In the genomic region with DNA sequence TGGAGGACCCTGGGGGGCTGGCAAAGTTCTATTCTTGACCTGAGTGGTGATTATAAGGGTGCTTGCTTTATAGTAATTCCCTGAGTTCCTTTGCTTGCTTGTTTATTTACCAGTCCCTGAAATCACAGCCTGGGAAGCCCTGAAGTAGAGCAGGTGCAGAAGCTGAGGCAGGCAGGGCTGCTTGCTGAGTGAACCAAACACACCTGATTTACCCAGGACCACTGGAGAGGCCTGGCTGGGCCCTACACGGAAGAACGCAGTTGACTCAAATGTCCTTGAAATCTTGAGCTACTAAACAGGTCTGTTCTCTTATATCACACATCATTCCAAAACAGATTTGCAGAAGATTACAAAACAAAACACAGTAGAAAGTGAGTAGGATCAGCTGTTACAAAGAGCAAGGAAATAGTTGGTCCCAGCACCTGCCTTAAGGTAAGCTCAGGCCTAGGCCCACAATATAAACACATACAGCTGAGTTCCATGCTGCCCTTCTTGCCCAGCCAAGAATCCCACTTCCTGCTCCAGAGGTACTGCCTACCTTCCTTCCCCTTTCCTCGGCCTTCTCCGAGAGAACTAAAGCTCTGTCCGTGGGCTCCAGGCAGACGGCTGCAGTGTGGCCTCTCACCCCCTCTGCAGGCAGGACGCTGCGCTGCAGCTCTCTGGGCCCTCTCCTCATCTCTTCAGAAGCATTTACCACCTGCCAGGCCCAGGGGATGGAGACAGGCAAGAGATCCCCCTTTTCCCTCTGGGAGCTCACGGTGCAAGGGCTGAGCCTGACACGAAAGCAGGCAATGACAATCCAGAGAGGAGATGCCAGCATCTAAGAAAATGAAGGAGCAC, we compare ENCODE assay signal across 1 cellular context.
A peak's percentile ranks its signal among the peaks of the same experiment; 100 is the strongest.
TF ChIP-seq lines count a peak whose summit lies in the region.

No MANE protein-coding gene starts in this region.

TF ChIP-seq in HEK293, 187 proteins besides CTCF, POLR2A, EP300 and RAD21 (continued from another document):
- TF ChIP-seq ZNF654 (tag by site-specific recombination; IDR thresholded peaks at IDR 0.05; ENCODE audit: low read depth), result peak; percentile 54
- TF ChIP-seq, protein P1, sequence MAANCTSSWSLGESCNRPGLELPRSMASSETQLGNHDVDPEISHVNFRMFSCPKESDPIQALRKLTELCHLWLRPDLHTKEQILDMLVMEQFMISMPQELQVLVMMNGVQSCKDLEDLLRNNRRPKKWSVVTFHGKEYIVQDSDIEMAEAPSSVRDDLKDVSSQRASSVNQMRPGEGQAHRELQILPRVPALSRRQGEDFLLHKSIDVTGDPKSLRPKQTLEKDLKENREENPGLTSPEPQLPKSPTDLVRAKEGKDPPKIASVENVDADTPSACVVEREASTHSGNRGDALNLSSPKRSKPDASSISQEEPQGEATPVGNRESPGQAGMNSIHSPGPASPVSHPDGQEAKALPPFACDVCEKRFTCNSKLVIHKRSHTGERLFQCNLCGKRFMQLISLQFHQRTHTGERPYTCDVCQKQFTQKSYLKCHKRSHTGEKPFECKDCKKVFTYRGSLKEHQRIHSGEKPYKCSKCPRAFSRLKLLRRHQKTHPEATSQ (tag by site-specific recombination; IDR thresholded peaks at IDR 0.05), result no peak
- 0 out of 2 replicates have a peak, but pooled peaks have one; percentile 49 for TF ChIP-seq IKZF3 (tag by site-specific recombination; IDR thresholded peaks at IDR 0.05)
- no peak for TF ChIP-seq ZXDB (tag by site-specific recombination; IDR thresholded peaks at IDR 0.05)
- TF ChIP-seq ZNF701 (tag by site-specific recombination; IDR thresholded peaks at IDR 0.05), result no peak
- no peak for TF ChIP-seq HOXC10 (CRISPR knock-in tag; IDR thresholded peaks at IDR 0.05)
- TF ChIP-seq ZNF677 (tag by site-specific recombination; IDR thresholded peaks at IDR 0.05), result no peak
- TF ChIP-seq ZNF48 (tag by site-specific recombination; IDR thresholded peaks at IDR 0.05), result no peak
- TF ChIP-seq, protein P2, sequence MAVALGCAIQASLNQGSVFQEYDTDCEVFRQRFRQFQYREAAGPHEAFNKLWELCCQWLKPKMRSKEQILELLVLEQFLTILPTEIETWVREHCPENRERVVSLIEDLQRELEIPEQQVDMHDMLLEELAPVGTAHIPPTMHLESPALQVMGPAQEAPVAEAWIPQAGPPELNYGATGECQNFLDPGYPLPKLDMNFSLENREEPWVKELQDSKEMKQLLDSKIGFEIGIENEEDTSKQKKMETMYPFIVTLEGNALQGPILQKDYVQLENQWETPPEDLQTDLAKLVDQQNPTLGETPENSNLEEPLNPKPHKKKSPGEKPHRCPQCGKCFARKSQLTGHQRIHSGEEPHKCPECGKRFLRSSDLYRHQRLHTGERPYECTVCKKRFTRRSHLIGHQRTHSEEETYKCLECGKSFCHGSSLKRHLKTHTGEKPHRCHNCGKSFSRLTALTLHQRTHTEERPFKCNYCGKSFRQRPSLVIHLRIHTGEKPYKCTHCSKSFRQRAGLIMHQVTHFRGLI (tag by site-specific recombination; IDR thresholded peaks at IDR 0.05), result no peak
- 0 out of 2 replicates have a peak, but pooled peaks have one; percentile 21 for TF ChIP-seq WT1 (tag by site-specific recombination; IDR thresholded peaks at IDR 0.05)
- no peak for TF ChIP-seq ZNF776 (tag by site-specific recombination; IDR thresholded peaks at IDR 0.05; ENCODE audit: borderline replicate concordance)
- TF ChIP-seq, protein P3, sequence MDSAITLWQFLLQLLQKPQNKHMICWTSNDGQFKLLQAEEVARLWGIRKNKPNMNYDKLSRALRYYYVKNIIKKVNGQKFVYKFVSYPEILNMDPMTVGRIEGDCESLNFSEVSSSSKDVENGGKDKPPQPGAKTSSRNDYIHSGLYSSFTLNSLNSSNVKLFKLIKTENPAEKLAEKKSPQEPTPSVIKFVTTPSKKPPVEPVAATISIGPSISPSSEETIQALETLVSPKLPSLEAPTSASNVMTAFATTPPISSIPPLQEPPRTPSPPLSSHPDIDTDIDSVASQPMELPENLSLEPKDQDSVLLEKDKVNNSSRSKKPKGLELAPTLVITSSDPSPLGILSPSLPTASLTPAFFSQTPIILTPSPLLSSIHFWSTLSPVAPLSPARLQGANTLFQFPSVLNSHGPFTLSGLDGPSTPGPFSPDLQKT (IDR thresholded peaks at IDR 0.05; ENCODE audit: borderline replicate concordance, low read depth, low read length), result no peak
- TF ChIP-seq, protein P4, sequence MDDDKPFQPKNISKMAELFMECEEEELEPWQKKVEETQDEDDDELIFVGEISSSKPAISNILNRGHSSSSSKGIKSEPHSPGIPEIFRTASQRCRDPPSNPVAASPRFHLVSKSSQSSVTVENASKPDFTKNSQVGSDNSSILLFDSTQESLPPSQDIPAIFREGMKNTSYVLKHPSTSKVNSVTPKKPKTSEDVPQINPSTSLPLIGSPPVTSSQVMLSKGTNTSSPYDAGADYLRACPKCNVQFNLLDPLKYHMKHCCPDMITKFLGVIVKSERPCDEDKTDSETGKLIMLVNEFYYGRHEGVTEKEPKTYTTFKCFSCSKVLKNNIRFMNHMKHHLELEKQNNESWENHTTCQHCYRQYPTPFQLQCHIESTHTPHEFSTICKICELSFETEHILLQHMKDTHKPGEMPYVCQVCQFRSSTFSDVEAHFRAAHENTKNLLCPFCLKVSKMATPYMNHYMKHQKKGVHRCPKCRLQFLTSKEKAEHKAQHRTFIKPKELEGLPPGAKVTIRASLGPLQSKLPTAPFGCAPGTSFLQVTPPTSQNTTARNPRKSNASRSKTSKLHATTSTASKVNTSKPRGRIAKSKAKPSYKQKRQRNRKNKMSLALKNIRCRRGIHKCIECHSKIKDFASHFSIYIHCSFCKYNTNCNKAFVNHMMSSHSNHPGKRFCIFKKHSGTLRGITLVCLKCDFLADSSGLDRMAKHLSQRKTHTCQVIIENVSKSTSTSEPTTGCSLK (tag by site-specific recombination; IDR thresholded peaks at IDR 0.05), result no peak
- TF ChIP-seq ZNF837 (tag by site-specific recombination; IDR thresholded peaks at IDR 0.05), result no peak
- no peak for TF ChIP-seq ZNF501 (tag by site-specific recombination; IDR thresholded peaks at IDR 0.05)
- TF ChIP-seq SALL2 (tag by site-specific recombination; IDR thresholded peaks at IDR 0.05; ENCODE audit: borderline replicate concordance), result no peak
- TF ChIP-seq, protein P5, sequence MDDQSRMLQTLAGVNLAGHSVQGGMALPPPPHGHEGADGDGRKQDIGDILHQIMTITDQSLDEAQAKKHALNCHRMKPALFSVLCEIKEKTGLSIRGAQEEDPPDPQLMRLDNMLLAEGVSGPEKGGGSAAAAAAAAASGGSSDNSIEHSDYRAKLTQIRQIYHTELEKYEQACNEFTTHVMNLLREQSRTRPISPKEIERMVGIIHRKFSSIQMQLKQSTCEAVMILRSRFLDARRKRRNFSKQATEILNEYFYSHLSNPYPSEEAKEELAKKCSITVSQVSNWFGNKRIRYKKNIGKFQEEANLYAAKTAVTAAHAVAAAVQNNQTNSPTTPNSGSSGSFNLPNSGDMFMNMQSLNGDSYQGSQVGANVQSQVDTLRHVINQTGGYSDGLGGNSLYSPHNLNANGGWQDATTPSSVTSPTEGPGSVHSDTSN (CRISPR knock-in tag; IDR thresholded peaks at IDR 0.05), result no peak
- TF ChIP-seq, protein P6, sequence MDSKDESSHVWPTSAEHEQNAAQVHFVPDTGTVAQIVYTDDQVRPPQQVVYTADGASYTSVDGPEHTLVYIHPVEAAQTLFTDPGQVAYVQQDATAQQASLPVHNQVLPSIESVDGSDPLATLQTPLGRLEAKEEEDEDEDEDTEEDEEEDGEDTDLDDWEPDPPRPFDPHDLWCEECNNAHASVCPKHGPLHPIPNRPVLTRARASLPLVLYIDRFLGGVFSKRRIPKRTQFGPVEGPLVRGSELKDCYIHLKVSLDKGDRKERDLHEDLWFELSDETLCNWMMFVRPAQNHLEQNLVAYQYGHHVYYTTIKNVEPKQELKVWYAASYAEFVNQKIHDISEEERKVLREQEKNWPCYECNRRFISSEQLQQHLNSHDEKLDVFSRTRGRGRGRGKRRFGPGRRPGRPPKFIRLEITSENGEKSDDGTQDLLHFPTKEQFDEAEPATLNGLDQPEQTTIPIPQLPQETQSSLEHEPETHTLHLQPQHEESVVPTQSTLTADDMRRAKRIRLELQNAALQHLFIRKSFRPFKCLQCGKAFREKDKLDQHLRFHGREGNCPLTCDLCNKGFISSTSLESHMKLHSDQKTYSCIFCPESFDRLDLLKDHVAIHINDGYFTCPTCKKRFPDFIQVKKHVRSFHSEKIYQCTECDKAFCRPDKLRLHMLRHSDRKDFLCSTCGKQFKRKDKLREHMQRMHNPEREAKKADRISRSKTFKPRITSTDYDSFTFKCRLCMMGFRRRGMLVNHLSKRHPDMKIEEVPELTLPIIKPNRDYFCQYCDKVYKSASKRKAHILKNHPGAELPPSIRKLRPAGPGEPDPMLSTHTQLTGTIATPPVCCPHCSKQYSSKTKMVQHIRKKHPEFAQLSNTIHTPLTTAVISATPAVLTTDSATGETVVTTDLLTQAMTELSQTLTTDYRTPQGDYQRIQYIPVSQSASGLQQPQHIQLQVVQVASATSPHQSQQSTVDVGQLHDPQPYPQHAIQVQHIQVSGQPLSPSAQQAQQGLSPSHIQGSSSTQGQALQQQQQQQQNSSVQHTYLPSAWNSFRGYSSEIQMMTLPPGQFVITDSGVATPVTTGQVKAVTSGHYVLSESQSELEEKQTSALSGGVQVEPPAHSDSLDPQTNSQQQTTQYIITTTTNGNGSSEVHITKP (tag by site-specific recombination; IDR thresholded peaks at IDR 0.05), result no peak
- TF ChIP-seq ZNF596 (tag by site-specific recombination; IDR thresholded peaks at IDR 0.05), result no peak
- no peak for TF ChIP-seq ZNF211 (tag by site-specific recombination; IDR thresholded peaks at IDR 0.05; ENCODE audit: low read depth)
- TF ChIP-seq ZNF423 (tag by site-specific recombination; IDR thresholded peaks at IDR 0.05), result no peak
- TF ChIP-seq ZNF555 (tag by site-specific recombination; conservative IDR thresholded peaks at IDR 0.05), result no peak
